Comparison of ENCODE assay signal across 21 cellular contexts in genomic region chr10:122422266-122422980, GRCh38. TPM values are rescaled to one million over a fixed set of nuclear protein-coding genes. Genes with fewer than 3 reads are reported as not detected.
A peak's percentile ranks its signal among the peaks of the same experiment; 100 is the strongest.
DNase-seq lines count a peak whose midpoint lies in the region; ATAC-seq lines count a peak whose summit lies in the region.
"Had no signal": no experiment of that assay in that cellular context is flagged by ENCODE, and none has a peak within 500 bp of the region (broad histone marks: within the 10 kb centered on the region; RNA-seq: fewer than 3 reads in every experiment).

No MANE protein-coding gene starts in this region.

- H3K4me1 Mint-ChIP-seq in activated T-cell treated with anti-CD3 and anti-CD28 coated beads, Interleukin-2, amount 50 U/mL, for 24 hours (ENCODE audit: low read depth), result peaks cover 69% of the 10 kb centered on the region
- peaks cover 47 to 77% (median 75%) of the 10 kb centered on the region in 3 donors for H3K4me1 Mint-ChIP-seq in T-cell

- no peak for DNase-seq in activated T-cell treated with anti-CD3 and anti-CD28 coated beads, Interleukin-2, amount 50 U/mL, for 24 hours
- no peak for DNase-seq in activated T-cell treated with anti-CD3 and anti-CD28 coated beads, Interleukin-2, amount 50 U/mL, for 1 hour
- DNase-seq in T-cell, result peak in 25 of 34 experiments; percentile 2 to 41 (median 20)
- DNase-seq in NCI-H510A treated with DMSO at 0.1 percent for 48 hours (lab: John Stamatoyannopoulos, UW), result no peak
- DNase-seq in kidney tubule cell (ENCODE audit: low spot score), result no peak
- DNase-seq: ACHN; cerebellar nuclear complex; NCI-H187; NCI-H524; right cardiac atrium; stimulated activated CD4-positive, alpha-beta T cell treated with anti-CD3 and anti-CD28 coated beads, Interleukin-4, amount 100 ng/mL, for 1 hour; T-helper 9 cell had no signal

- H3K36me3 Mint-ChIP-seq in activated T-cell treated with anti-CD3 and anti-CD28 coated beads, Interleukin-2, amount 50 U/mL, for 24 hours (ENCODE audit: low read depth), result peaks cover 60% of the 10 kb centered on the region
- H3K36me3 Mint-ChIP-seq in T-cell, result peaks cover 37% of the 10 kb centered on the region

- H3K9me3 Mint-ChIP-seq in activated T-cell treated with anti-CD3 and anti-CD28 coated beads, Interleukin-2, amount 50 U/mL, for 24 hours, result no peaks in the 10 kb centered on the region
- H3K9me3 Mint-ChIP-seq in T-cell, result no peaks in the 10 kb centered on the region
- H3K9me3 Mint-ChIP-seq: memory B cell; stimulated activated memory B cell treated with anti-CD40 and anti-IgM and Interleukin-4, amounts not matched to agents 10 μg/mL and 1 μg/mL and 100 μg/mL, for 72 hours; type B pancreatic cell had no signal

- no peak overlapping the region for H3K4me3 ChIP-seq in skin epidermis

- H3K4me3 Mint-ChIP-seq in activated T-cell treated with anti-CD3 and anti-CD28 coated beads, Interleukin-2, amount 50 U/mL, for 24 hours, result no peak overlapping the region
- peak overlapping the region in 2 of 3 donors; percentile 39 to 48 for H3K4me3 Mint-ChIP-seq in T-cell
- H3K4me3 Mint-ChIP-seq: memory B cell; stimulated activated memory B cell treated with anti-CD40 and anti-IgM and Interleukin-4, amounts not matched to agents 10 μg/mL and 1 μg/mL and 100 μg/mL, for 72 hours; type B pancreatic cell had no signal

- peak overlapping the region; percentile 63 for H3K27ac Mint-ChIP-seq in activated T-cell treated with anti-CD3 and anti-CD28 coated beads, Interleukin-2, amount 50 U/mL, for 24 hours
- peak overlapping the region; percentile 85 to 91 for H3K27ac Mint-ChIP-seq in T-cell
- H3K27ac Mint-ChIP-seq: memory B cell; stimulated activated memory B cell treated with anti-CD40 and anti-IgM and Interleukin-4, amounts not matched to agents 10 μg/mL and 1 μg/mL and 100 μg/mL, for 72 hours; type B pancreatic cell had no signal

- CTCF ChIA-PET in T-cell (lab: Charles Lee), result interaction anchor here (0.6 to 1.4 kb wide), 5 partner anchors 9 to 1974 kb away, joined by 3 to 4 read pairs (median 3); no protein-coding TSS in a partner anchor

- no peaks in the 10 kb centered on the region for H3K27me3 Mint-ChIP-seq in activated T-cell treated with anti-CD3 and anti-CD28 coated beads, Interleukin-2, amount 50 U/mL, for 24 hours
- no peaks in the 10 kb centered on the region for H3K27me3 Mint-ChIP-seq in T-cell
- H3K27me3 Mint-ChIP-seq: memory B cell; stimulated activated memory B cell treated with anti-CD40 and anti-IgM and Interleukin-4, amounts not matched to agents 10 μg/mL and 1 μg/mL and 100 μg/mL, for 72 hours; type B pancreatic cell had no signal

- ATAC-seq in T-cell (replicated peaks in 1 of 4) (peak; percentile 75 to 92 (median 83)), esophagus mucosa (peak; percentile 13), GM21723 (IDR thresholded peaks at IDR 0.05; ENCODE audit: unreplicated experiment) (no peak)
- ATAC-seq: stimulated activated memory B cell treated with anti-CD40 and anti-IgM and Interleukin-4, amounts not matched to agents 10 μg/mL and 1 μg/mL and 100 μg/mL, for 72 hours had no signal

- H3K27ac ChIP-seq in skin epidermis, result peak overlapping the region in 11 of 21 experiments; percentile 0 to 63 (median 40)
- H3K27ac ChIP-seq: neutrophil had no signal

- POLR2A ChIA-PET in T-cell (lab: Charles Lee), result no interaction called here

RNA-seq across cellular contexts. Expression of gene ARMS2, which starts 32.0 kb away (rescaled TPM):
- total RNA-seq in T-cell (not detected), esophagus mucosa (not detected)
- total RNA-seq: H4, HT1080, right cardiac atrium had no signal

RNA-seq across cellular contexts. Expression of gene HTRA1, which starts 38.9 kb away (rescaled TPM):
- total RNA-seq in T-cell (under 1 TPM in 3 of 5 donors, not detected in 2; 0.51 to 0.56 (median 0.55) TPM), esophagus mucosa (15.3 TPM)

RNA-seq across cellular contexts. Expression of gene PLEKHA1, which starts 47.9 kb away (rescaled TPM):
- total RNA-seq in T-cell (10 to 100 TPM; 36.8 to 58.6 (median 40.5) TPM), esophagus mucosa (39.5 TPM)

Comparison
In these comparisons a context has a peak if more than half of its experiments do, and no peak if none do; other contexts are left out.
1. DNase-seq: peak in T-cell (25 of 34); none in activated T-cell treated with anti-CD3 and anti-CD28 coated beads, Interleukin-2, amount 50 U/mL, for 24 hours (single experiment), activated T-cell treated with anti-CD3 and anti-CD28 coated beads, Interleukin-2, amount 50 U/mL, for 1 hour (single experiment), NCI-H510A treated with DMSO at 0.1 percent for 48 hours (single experiment) and kidney tubule cell (single experiment).
2. RNA of gene HTRA1, which starts 38.9 kb away (total RNA-seq): 15.3 TPM in esophagus mucosa (single experiment); 0.51 to 0.56 TPM in T-cell; every median in the first group is over 10 times any median in the second.